In the genomic region with DNA sequence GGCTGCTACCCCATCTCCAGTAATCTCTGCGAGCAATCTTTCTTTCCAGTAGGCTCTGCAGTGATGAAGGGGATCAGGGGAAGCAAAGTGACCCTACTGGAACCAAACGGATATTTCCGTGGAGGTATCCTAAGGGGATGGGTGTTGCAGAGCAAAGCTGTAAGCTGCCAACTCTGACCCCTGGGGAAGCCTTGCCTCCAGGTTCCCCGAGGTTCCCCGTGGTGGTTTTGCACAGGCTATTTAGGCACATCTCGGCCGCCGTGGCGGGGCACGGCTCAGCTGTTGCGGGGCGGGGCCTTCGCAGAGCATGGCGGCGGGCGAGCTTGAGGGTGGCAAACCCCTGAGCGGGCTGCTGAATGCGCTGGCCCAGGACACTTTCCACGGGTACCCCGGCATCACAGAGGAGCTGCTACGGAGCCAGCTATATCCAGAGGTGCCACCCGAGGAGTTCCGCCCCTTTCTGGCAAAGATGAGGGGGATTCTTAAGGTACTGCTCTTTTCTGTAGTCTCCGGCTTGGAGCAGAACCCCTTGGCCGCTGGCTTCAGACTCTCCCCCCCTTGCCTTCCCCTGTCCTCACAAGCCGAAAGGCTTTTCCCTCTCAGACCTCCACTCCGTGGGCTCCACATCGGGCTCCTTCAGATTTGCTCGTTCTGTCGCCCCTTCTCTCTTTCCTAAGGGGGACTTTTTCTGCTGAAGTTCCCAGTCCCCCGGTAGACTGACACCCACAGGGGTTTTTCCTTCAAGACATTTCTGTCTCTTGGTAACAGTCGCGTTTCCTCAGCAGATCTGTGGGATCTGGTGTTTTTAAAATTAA, we compare ENCODE assay signal across 8 cellular contexts. TPM values are rescaled to one million over a fixed set of nuclear protein-coding genes. Genes with fewer than 3 reads are reported as not detected.
DNase-seq lines count a peak whose midpoint lies in the region; ATAC-seq lines count a peak whose summit lies in the region.

A gene (plus strand): TSS at position 303 of the 815 bp plus-strand sequence. CDS start 5 bp downstream, at position 308.

- peak within 1 kb of the TSS; percentile 43 for H3K27ac ChIP-seq in CD4-positive, CD25-positive, alpha-beta regulatory T cell (ENCODE audit: insufficient read depth, low read length, poor library complexity, severe bottlenecking)

- H3K27me3 Mint-ChIP-seq in CD4-positive, CD25-positive, alpha-beta regulatory T cell = no peaks in the 10 kb centered on the region
- H3K27me3 Mint-ChIP-seq in effector memory CD8-positive, alpha-beta T cell = no peaks in the 10 kb centered on the region

- ATAC-seq in CD4-positive, CD25-positive, alpha-beta regulatory T cell (ENCODE audit: low read depth in 2 of 2) = peak; percentile 98 to 99
- ATAC-seq in GM19372 (IDR thresholded peaks at IDR 0.05; ENCODE audit: low read depth, unreplicated experiment) (peak; percentile 97), HG03520 (IDR thresholded peaks at IDR 0.05; ENCODE audit: unreplicated experiment) (peak; percentile 98)
- peak; percentile 99 for ATAC-seq in effector memory CD8-positive, alpha-beta T cell (replicated peaks)

- no peaks in the 10 kb centered on the region for H3K36me3 ChIP-seq in CD4-positive, CD25-positive, alpha-beta regulatory T cell (ENCODE audit: control insufficient read depth, insufficient read depth, low read length)

- H3K4me3 Mint-ChIP-seq in CD4-positive, CD25-positive, alpha-beta regulatory T cell = peak within 1 kb of the TSS; percentile 80 to 97 (median 95)
- H3K4me3 Mint-ChIP-seq in effector memory CD8-positive, alpha-beta T cell = peak within 1 kb of the TSS; percentile 97 to 99

- peaks cover 10% of the 10 kb centered on the region for H3K4me1 ChIP-seq in CD4-positive, CD25-positive, alpha-beta regulatory T cell (ENCODE audit: control insufficient read depth, insufficient read depth, low read length, poor library complexity, severe bottlenecking)

- peaks cover 10 to 41% (median 16%) of the 10 kb centered on the region in 4 donors for H3K4me1 Mint-ChIP-seq in CD4-positive, CD25-positive, alpha-beta regulatory T cell
- H3K4me1 Mint-ChIP-seq in effector memory CD8-positive, alpha-beta T cell (ENCODE audit: low read depth in 2 of 2) = peaks cover 9 to 18% of the 10 kb centered on the region in 2 donors

- peak; percentile 67 to 88 (median 76) for DNase-seq in CD4-positive, CD25-positive, alpha-beta regulatory T cell
- DNase-seq in NOMO-1 (lab: John Stamatoyannopoulos, UW; ENCODE audit: unreplicated experiment in 2 of 2) = peak; percentile 75 to 79
- peak; percentile 66 to 72 (median 68) for DNase-seq in activated CD8-positive, alpha-beta memory T cell treated with anti-CD3 and anti-CD28 coated beads for 48 hours (ENCODE audit: low read depth in 2 of 3, low spot score in 2 of 3)
- DNase-seq in effector memory CD8-positive, alpha-beta T cell = peak; percentile 74 to 75 (median 75)
- peak; percentile 94 for DNase-seq in mesenteric fat pad (ENCODE audit: low spot score)
- peak; percentile 66 for DNase-seq in stimulated activated CD8-positive, alpha-beta memory T cell treated with anti-CD3 and anti-CD28 coated beads, Interleukin-15, amount 100 ng/mL, for 24 hours (ENCODE audit: low read depth)

- H3K9me3 ChIP-seq in CD4-positive, CD25-positive, alpha-beta regulatory T cell (ENCODE audit: control insufficient read depth in 2 of 2, low read length in 2 of 2) = no peaks in the 10 kb centered on the region

- peaks cover 0 to 1% (median 0%) of the 10 kb centered on the region in 7 donors for H3K9me3 Mint-ChIP-seq in CD4-positive, CD25-positive, alpha-beta regulatory T cell
- no peaks in the 10 kb centered on the region for H3K9me3 Mint-ChIP-seq in effector memory CD8-positive, alpha-beta T cell

- H3K27ac Mint-ChIP-seq in CD4-positive, CD25-positive, alpha-beta regulatory T cell = peak within 1 kb of the TSS; percentile 52 to 91 (median 88)
- H3K27ac Mint-ChIP-seq in effector memory CD8-positive, alpha-beta T cell = peak within 1 kb of the TSS; percentile 96 to 97

- H3K4me3 ChIP-seq in CD4-positive, CD25-positive, alpha-beta regulatory T cell (ENCODE audit: low read depth, low read length) = peak within 1 kb of the TSS; percentile 92

- H3K27me3 ChIP-seq in CD4-positive, CD25-positive, alpha-beta regulatory T cell (ENCODE audit: control insufficient read depth, insufficient read depth, low read length) = no peaks in the 10 kb centered on the region

- H3K36me3 Mint-ChIP-seq in CD4-positive, CD25-positive, alpha-beta regulatory T cell = peaks cover 3% of the 10 kb centered on the region
- peaks cover 10% of the 10 kb centered on the region for H3K36me3 Mint-ChIP-seq in effector memory CD8-positive, alpha-beta T cell (ENCODE audit: insufficient read depth)

RNA-seq across cellular contexts. Expression of the gene that starts here (rescaled TPM):
- total RNA-seq in CD4-positive, CD25-positive, alpha-beta regulatory T cell = 21.4 TPM
- 10 to 100 TPM; 44.0 to 79.2 (median 62.4) TPM for polyA plus RNA-seq in CD4-positive, CD25-positive, alpha-beta regulatory T cell
- total RNA-seq in mesenteric fat pad = 38.0 TPM

Comparison
In these comparisons a context has a peak if more than half of its experiments do, and no peak if none do; other contexts are left out.
1. Peak in every context shown above with its lines: DNase-seq, ATAC-seq, H3K4me3 ChIP-seq and H3K27ac ChIP-seq.